ENCODE assay signal across 7 cellular contexts in the genomic region with DNA sequence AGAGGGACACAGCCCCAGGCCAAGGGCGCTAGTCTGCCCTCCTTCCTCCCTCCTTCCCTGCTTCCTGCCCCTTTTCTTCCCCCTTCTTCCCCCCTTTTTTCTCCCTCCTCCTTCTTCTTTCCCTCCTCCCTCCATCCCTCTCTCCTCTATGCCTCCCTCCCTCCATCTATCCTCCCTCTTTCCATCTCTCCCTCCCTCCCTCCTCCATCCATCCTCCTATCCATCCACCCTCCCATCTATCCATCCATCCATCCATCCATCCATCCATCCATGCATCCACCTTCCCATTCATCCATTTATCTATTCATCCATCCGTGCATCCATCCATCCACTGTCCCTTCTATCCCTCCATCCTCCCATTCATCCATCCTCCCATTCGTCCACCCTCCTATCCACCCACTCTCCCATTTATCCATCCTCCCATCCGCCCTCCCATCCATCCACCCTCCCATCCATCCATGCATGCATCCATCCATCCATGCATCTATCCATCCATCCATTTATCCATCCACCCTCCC. TPM values are rescaled to one million over a fixed set of nuclear protein-coding genes. Genes with fewer than 3 reads are reported as not detected.
"Had no signal": no experiment of that assay in that cellular context is flagged by ENCODE, and none has a peak within 500 bp of the region (broad histone marks: within the 10 kb centered on the region; RNA-seq: fewer than 3 reads in every experiment).

No MANE protein-coding gene starts in this region.

- H3K4me2 ChIP-seq: KMS-11 had no signal

- H3K36me3 ChIP-seq: HAP-1 had no signal

- H3K9ac ChIP-seq: GM23248, KMS-11 had no signal

- H3K4me3 ChIP-seq: GM23248, HAP-1 had no signal

- DNase-seq: GOT3, IMR-90, Karpas-422, KBM-7 had no signal

- H3K4me1 ChIP-seq: HAP-1 had no signal

- H3K9me3 ChIP-seq: HAP-1 had no signal

- H2AFZ ChIP-seq: GM23248 had no signal

- H3K27ac ChIP-seq: GM23248, KMS-11 had no signal

RNA-seq across cellular contexts. Expression of a gene that starts 38.0 kb away (rescaled TPM):
- total RNA-seq: GM23248 had no signal
- polyA plus RNA-seq: GM23248 had no signal
